18 cellular contexts compared by ENCODE assay signal in the genomic region with DNA sequence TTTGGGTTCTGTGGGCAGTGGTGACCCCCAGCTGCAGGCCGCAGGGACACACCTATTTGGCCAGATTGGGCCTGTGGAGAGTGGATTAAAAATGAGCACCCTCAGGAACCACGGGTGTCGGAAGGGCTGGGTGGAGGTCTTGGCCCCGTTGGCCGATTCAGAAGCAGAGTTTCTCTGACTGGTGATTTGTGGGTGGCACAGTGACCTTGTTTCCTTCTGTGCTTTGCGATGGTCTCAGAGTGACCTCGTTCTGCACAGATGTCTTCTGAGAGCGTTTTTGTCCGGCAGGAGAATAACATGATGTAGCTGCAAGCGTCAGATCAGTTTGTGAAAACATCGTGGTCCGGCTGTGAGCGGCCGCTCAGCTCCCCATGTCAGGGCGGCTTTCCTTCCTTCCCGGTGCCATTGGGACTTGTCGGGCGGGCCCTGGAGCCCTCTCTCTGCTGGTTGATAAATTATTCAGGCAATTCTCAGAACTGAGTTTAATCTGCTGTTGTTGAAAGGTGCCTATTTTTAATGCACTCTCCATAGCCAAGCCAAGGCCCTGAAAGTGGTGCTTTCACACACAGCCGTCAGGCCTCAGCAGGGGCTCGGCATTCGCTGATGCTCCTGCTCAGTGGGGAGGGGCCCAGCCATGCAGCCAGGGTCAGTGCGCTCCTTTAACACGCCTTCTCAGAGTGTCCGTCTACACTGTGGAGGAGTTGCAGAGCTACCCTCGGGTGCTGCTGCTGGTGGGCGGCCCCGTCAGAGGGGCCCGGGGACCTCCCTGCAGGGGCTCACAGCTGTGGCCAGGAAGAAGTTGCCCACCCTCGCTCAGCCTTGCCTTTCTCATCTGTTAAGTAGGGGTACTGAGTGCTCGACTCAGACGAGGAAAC. TPM values are rescaled to one million over a fixed set of nuclear protein-coding genes. Genes with fewer than 3 reads are reported as not detected.
A peak's percentile ranks its signal among the peaks of the same experiment; 100 is the strongest.
DNase-seq lines count a peak whose midpoint lies in the region; ATAC-seq and TF ChIP-seq lines count a peak whose summit lies in the region.
"Had no signal": no experiment of that assay in that cellular context is flagged by ENCODE, and none has a peak within 500 bp of the region (broad histone marks: within the 10 kb centered on the region; RNA-seq: fewer than 3 reads in every experiment).

No MANE protein-coding gene starts in this region.

- peak overlapping the region; percentile 64 for H2AK5ac ChIP-seq in neuronal stem cell (ENCODE audit: low read depth, low read length)

- TF ChIP-seq CTCF in SK-N-SH (IDR thresholded peaks at IDR 0.05) = no peak

- H3K9me3 ChIP-seq in SK-N-SH (peaks cover 3% of the 10 kb centered on the region; the same call in 1 of the 2 replicates), neuronal stem cell (replicated peaks in 1 of 2; ENCODE audit: control insufficient read depth in 2 of 2, insufficient read depth in 1 of 2, low read depth in 1 of 2, low read length in 2 of 2) (peaks cover 5 to 6% of the 10 kb centered on the region in 2 donors)

- DNase-seq in SK-N-SH (peak; percentile 14), iPS-NIHi7 (ENCODE audit: extremely low spot score) (peak; percentile 65), neuronal stem cell (ENCODE audit: low spot score) (no peak), Kasumi-1 (lab: John Stamatoyannopoulos, UW) (no peak), SIG-M5 treated with dmso at 0.1 percent for 504 hours (lab: John Stamatoyannopoulos, UW; ENCODE audit: unreplicated experiment) (no peak)
- DNase-seq in stimulated activated CD4-positive, alpha-beta T cell treated with anti-CD3 and anti-CD28 coated beads, Interleukin-4, amount 100 ng/mL, for 1 hour = no peak
- DNase-seq in activated naive CD8-positive, alpha-beta T cell treated with anti-CD3 and anti-CD28 coated beads, Interleukin-2, amount 50 U/mL, for 24 hours = no peak
- DNase-seq: 8988T, DMS153, NCI-H1092, NCI-H1694, NCI-H2107, NCI-H446, NCI-H748 treated with DMSO at 0.1 percent for 48 hours, PC-9 had no signal

- no peak overlapping the region for H4K91ac ChIP-seq in neuronal stem cell (ENCODE audit: low read depth, low read length, poor library complexity)

- no peak for TF ChIP-seq RAD21 in SK-N-SH (IDR thresholded peaks at IDR 0.05; ENCODE audit: low read length)

- no peak overlapping the region for H3K18ac ChIP-seq in neuronal stem cell (ENCODE audit: low read length)

- CTCF ChIA-PET in SK-N-SH (lab: Yijun Ruan, JAX) = interaction anchor here (1.1 kb wide), 1 partner anchor 76 kb away, joined by 3 read pairs; no protein-coding TSS in a partner anchor

- H3K36me3 ChIP-seq in SK-N-SH (replicated peaks in 1 of 2; ENCODE audit: control insufficient read depth in 1 of 2, insufficient read depth in 2 of 2, low read length in 1 of 2) = no peaks in the 10 kb centered on the region
- H3K36me3 ChIP-seq in neuronal stem cell (replicated peaks in 1 of 2; ENCODE audit: control insufficient read depth in 2 of 2, insufficient read depth in 2 of 2, low read length in 2 of 2) = no peaks in the 10 kb centered on the region

- H3K27me3 ChIP-seq in SK-N-SH (ENCODE audit: insufficient read depth) (peaks cover 53% of the 10 kb centered on the region), neuronal stem cell (ENCODE audit: control insufficient read depth in 3 of 3, insufficient read depth in 3 of 3, low read depth in 1 of 3, low read length in 3 of 3) (peaks cover 0 to 16% (median 0%) of the 10 kb centered on the region in 3 experiments)
- H3K27me3 ChIP-seq: BLaER1 treated with 17β-estradiol and CSF1 and Interleukin-3, amounts not matched to agents 10 nM and 100 nM had no signal

- H3K27ac ChIP-seq in SK-N-SH (ENCODE audit: low read depth in 2 of 2, low read length in 1 of 2) (no peak overlapping the region), neuronal stem cell (replicated peaks; ENCODE audit: low read length) (no peak overlapping the region)
- H3K27ac ChIP-seq: PC-9 had no signal

- no peaks in the 10 kb centered on the region for H3K9me2 ChIP-seq in SK-N-SH

- no peak overlapping the region for H3K14ac ChIP-seq in neuronal stem cell (ENCODE audit: low read length)

- 21% methylated on average over 29 of the region's 31 CpGs for WGBS in SK-N-SH (ENCODE audit: low lambda C conversion rate)
- no CpG with 5 or more reads among the region's 31 CpGs for WGBS in neuronal stem cell (ENCODE audit: extremely low coverage in 2 of 2, insufficient read length in 2 of 2, insufficient replicate concordance in 1 of 2), 2 donors

- no peak overlapping the region for H4K8ac ChIP-seq in neuronal stem cell (ENCODE audit: low read depth, low read length)

- no peaks in the 10 kb centered on the region for H3K79me1 ChIP-seq in neuronal stem cell (ENCODE audit: low read depth, low read length)

- H3K4me2 ChIP-seq in SK-N-SH = no peak overlapping the region
- no peak overlapping the region for H3K4me2 ChIP-seq in neuronal stem cell (ENCODE audit: insufficient read depth, low read length, poor library complexity, severe bottlenecking)
- H3K4me2 ChIP-seq: BLaER1 treated with 17β-estradiol and CSF1 and Interleukin-3, amounts not matched to agents 10 nM and 100 nM; PC-9 had no signal

- no peaks in the 10 kb centered on the region for H3K27me3 Mint-ChIP-seq in activated naive CD8-positive, alpha-beta T cell treated with anti-CD3 and anti-CD28 coated beads, Interleukin-2, amount 50 U/mL, for 24 hours

- ATAC-seq in SK-N-SH treated with all-trans-retinoic acid at 6 μM for 48 hours = no peak
- ATAC-seq in activated naive CD8-positive, alpha-beta T cell treated with anti-CD3 and anti-CD28 coated beads, Interleukin-2, amount 50 U/mL, for 24 hours = no peak
- ATAC-seq: K562 had no signal

- H2BK15ac ChIP-seq in neuronal stem cell (ENCODE audit: low read length) = no peak overlapping the region

- no peak overlapping the region for H3K23ac ChIP-seq in neuronal stem cell (ENCODE audit: low read depth, low read length, poor library complexity)

- no peak overlapping the region for H3K27ac Mint-ChIP-seq in activated naive CD8-positive, alpha-beta T cell treated with anti-CD3 and anti-CD28 coated beads, Interleukin-2, amount 50 U/mL, for 24 hours

- no peak for TF ChIP-seq EP300 in SK-N-SH (IDR thresholded peaks at IDR 0.05; ENCODE audit: borderline replicate concordance in 1 of 2, low read depth in 1 of 2, low read length in 1 of 2)

- no peaks in the 10 kb centered on the region for H3F3A ChIP-seq in SK-N-SH (replicated peaks; ENCODE audit: insufficient read depth)

- H2AFZ ChIP-seq in SK-N-SH (ENCODE audit: low read depth) (no peak overlapping the region), neuronal stem cell (ENCODE audit: low read length) (peak overlapping the region; percentile 38)
- H2AFZ ChIP-seq: PC-9 had no signal

- H2BK12ac ChIP-seq in neuronal stem cell (ENCODE audit: low read length) = no peak overlapping the region

- no peak overlapping the region for H2BK120ac ChIP-seq in neuronal stem cell (ENCODE audit: low read depth, low read length)

- H4K20me1 ChIP-seq in SK-N-SH (ENCODE audit: insufficient read depth) = no peaks in the 10 kb centered on the region

- H3K4me1 ChIP-seq in SK-N-SH (ENCODE audit: control insufficient read depth in 1 of 2, insufficient read depth in 2 of 2, low read depth in 1 of 2, low read length in 1 of 2) (no peaks in the 10 kb centered on the region; a peak in 1 of 4 replicates), neuronal stem cell (ENCODE audit: control insufficient read depth in 2 of 2, insufficient read depth in 1 of 2, low read depth in 1 of 2, low read length in 2 of 2) (peaks cover 0 to 11% of the 10 kb centered on the region in 2 donors)

- H3K4ac ChIP-seq in neuronal stem cell (ENCODE audit: low read length) = peak overlapping the region; percentile 4

- H3K9ac ChIP-seq in SK-N-SH (no peak overlapping the region), neuronal stem cell (ENCODE audit: low read depth, low read length, poor library complexity) (no peak overlapping the region)
- H3K9ac ChIP-seq: BLaER1 treated with 17β-estradiol and CSF1 and Interleukin-3, amounts not matched to agents 10 nM and 100 nM had no signal

- H3K4me1 Mint-ChIP-seq in activated naive CD8-positive, alpha-beta T cell treated with anti-CD3 and anti-CD28 coated beads, Interleukin-2, amount 50 U/mL, for 24 hours = peaks cover 9% of the 10 kb centered on the region

- peaks cover 24% of the 10 kb centered on the region for H3K9me3 Mint-ChIP-seq in activated naive CD8-positive, alpha-beta T cell treated with anti-CD3 and anti-CD28 coated beads, Interleukin-2, amount 50 U/mL, for 24 hours

- POLR2A ChIA-PET in SK-N-SH (lab: Yijun Ruan, JAX) = no interaction called here

- no peak overlapping the region for H3K4me3 Mint-ChIP-seq in activated naive CD8-positive, alpha-beta T cell treated with anti-CD3 and anti-CD28 coated beads, Interleukin-2, amount 50 U/mL, for 24 hours

- H3K4me3 ChIP-seq in SK-N-SH (ENCODE audit: low read depth in 2 of 2, low read length in 1 of 2) (no peak overlapping the region), neuronal stem cell (ENCODE audit: low read length in 2 of 2) (no peak overlapping the region)
- H3K4me3 ChIP-seq: K562, PC-9 had no signal

- peaks cover 19% of the 10 kb centered on the region for H3K36me3 Mint-ChIP-seq in activated naive CD8-positive, alpha-beta T cell treated with anti-CD3 and anti-CD28 coated beads, Interleukin-2, amount 50 U/mL, for 24 hours (ENCODE audit: low read depth)

- H3K79me2 ChIP-seq in SK-N-SH (ENCODE audit: insufficient read depth) = no peaks in the 10 kb centered on the region

- no peak overlapping the region for H2BK5ac ChIP-seq in neuronal stem cell (ENCODE audit: low read length)

TF ChIP-seq in SK-N-SH treated with all-trans-retinoic acid at 6 μM for 48 hours, 23 proteins besides CTCF, POLR2A, EP300 and RAD21 (continues in another document):
- TF ChIP-seq ZFP30 (CRISPR knock-in tag; IDR thresholded peaks at IDR 0.05) = no peak
- no peak for TF ChIP-seq TOX (CRISPR knock-in tag; IDR thresholded peaks at IDR 0.05; ENCODE audit: borderline replicate concordance)
- TF ChIP-seq BACH2 (CRISPR knock-in tag; IDR thresholded peaks at IDR 0.05; ENCODE audit: borderline replicate concordance) = no peak
- no peak for TF ChIP-seq CSDC2 (CRISPR knock-in tag; IDR thresholded peaks at IDR 0.05)
- TF ChIP-seq SNAI2 (CRISPR knock-in tag; IDR thresholded peaks at IDR 0.05) = no peak
- no peak for TF ChIP-seq ZNF565 (CRISPR knock-in tag; conservative IDR thresholded peaks at IDR 0.05; ENCODE audit: low read depth)
- no peak for TF ChIP-seq PPARA (CRISPR knock-in tag; IDR thresholded peaks at IDR 0.05; ENCODE audit: borderline replicate concordance)
- no peak for TF ChIP-seq ESRRG (CRISPR knock-in tag; IDR thresholded peaks at IDR 0.05)

RNA-seq across cellular contexts. Expression of gene TRPM2, which starts 26.8 kb away (rescaled TPM):
- polyA plus RNA-seq in SK-N-SH (2012; rRNA removed) = not detected in 2 replicates
- not detected in 2 replicates for polyA plus RNA-seq in SK-N-SH (2012; cell fraction: cytosol; rRNA removed)
- 0.02 TPM in 1 of 2 replicates, not detected in the other for polyA plus RNA-seq in SK-N-SH (2012; cell fraction: nucleus; rRNA removed)
- polyA plus RNA-seq in neuronal stem cell (2013, experiment 1 of 2) = 0.03 TPM
- polyA plus RNA-seq in neuronal stem cell (2013, experiment 2 of 2) = 0.03 TPM

RNA-seq across cellular contexts. Expression of gene CFAP410, which starts 41.0 kb away (rescaled TPM):
- polyA plus RNA-seq in SK-N-SH (2012; rRNA removed) = 18.0 and 19.2 TPM in 2 replicates
- 5.8 and 11.3 TPM in 2 replicates for polyA plus RNA-seq in SK-N-SH (2012; cell fraction: cytosol; rRNA removed)
- polyA plus RNA-seq in SK-N-SH (2012; cell fraction: nucleus; rRNA removed) = 61.8 and 97.0 TPM in 2 replicates
- 13.0 TPM for polyA plus RNA-seq in neuronal stem cell (2013, experiment 1 of 2)
- polyA plus RNA-seq in neuronal stem cell (2013, experiment 2 of 2) = 12.0 TPM

Comparison
In these comparisons a context has a peak if more than half of its experiments do, and no peak if none do; other contexts are left out.
1. DNase-seq: peak in SK-N-SH (single experiment) and iPS-NIHi7 (single experiment); none in neuronal stem cell (single experiment), Kasumi-1 (0 of 2), stimulated activated CD4-positive, alpha-beta T cell treated with anti-CD3 and anti-CD28 coated beads, Interleukin-4, amount 100 ng/mL, for 1 hour (single experiment), SIG-M5 treated with dmso at 0.1 percent for 504 hours (single experiment) and activated naive CD8-positive, alpha-beta T cell treated with anti-CD3 and anti-CD28 coated beads, Interleukin-2, amount 50 U/mL, for 24 hours (single experiment).